ENCODE assay signal across 8 cellular contexts in genomic region chr1:25239681-25240541, GRCh38. TPM values are rescaled to one million over a fixed set of nuclear protein-coding genes. Genes with fewer than 3 reads are reported as not detected.
A peak's percentile ranks its signal among the peaks of the same experiment; 100 is the strongest.
DNase-seq lines count a peak whose midpoint lies in the region; ATAC-seq and TF ChIP-seq lines count a peak whose summit lies in the region.

No MANE protein-coding gene starts in this region.

- DNase-seq in NCI-H1105 (lab: John Stamatoyannopoulos, UW) (peak; percentile 94), SW 1271 (lab: John Stamatoyannopoulos, UW) (peak; percentile 93 to 94), adipocyte (ENCODE audit: low read depth) (peak; percentile 93), left cardiac atrium (peak; percentile 93), posterior vena cava (ENCODE audit: low spot score) (peak; percentile 97), upper lobe of right lung (peak; percentile 96)

- ATAC-seq in HG02623 (IDR thresholded peaks at IDR 0.05; ENCODE audit: unreplicated experiment) (peak; percentile 68), left cardiac atrium (peak; percentile 93 to 94), upper lobe of right lung (peak; percentile 94)

- peak; percentile 60 for TF ChIP-seq POLR2A in GM10847 (IDR thresholded peaks at IDR 0.05; ENCODE audit: extremely low read depth, insufficient read length)

- peak; percentile 60 for TF ChIP-seq CTCF in upper lobe of right lung (IDR thresholded peaks at IDR 0.05)

- H3K9me3 ChIP-seq in adipocyte (ENCODE audit: control insufficient read depth, low read length) (no peaks in the 10 kb centered on the region), upper lobe of right lung (no peaks in the 10 kb centered on the region)

- peak overlapping the region; percentile 90 for H3K27ac ChIP-seq in upper lobe of right lung

- H3K27me3 ChIP-seq in adipocyte (replicated peaks; ENCODE audit: control insufficient read depth, insufficient read depth, low read length) (no peaks in the 10 kb centered on the region), upper lobe of right lung (no peaks in the 10 kb centered on the region)

- peaks cover 41% of the 10 kb centered on the region for H3K36me3 ChIP-seq in adipocyte (ENCODE audit: control insufficient read depth, insufficient read depth, low read length, severe bottlenecking)
- H3K36me3 ChIP-seq in upper lobe of right lung: peaks cover 44% of the 10 kb centered on the region

- H3K4me3 ChIP-seq in adipocyte (ENCODE audit: low read length): peak overlapping the region; percentile 80
- peak overlapping the region; percentile 57 for H3K4me3 ChIP-seq in upper lobe of right lung

- intact Hi-C loops in left cardiac atrium (cut with DNase I) (loop anchor here in 1 of 2 donors (10.0 kb wide), 1 partner anchor 495 kb away; the partner anchor contains the start of gene CLIC4), posterior vena cava (cut with DNase I) (no loop called here), upper lobe of right lung (cut with DNase I) (no loop called here)

- peaks cover 33% of the 10 kb centered on the region for H3K4me1 ChIP-seq in adipocyte (ENCODE audit: control insufficient read depth, insufficient read depth, low read length)
- peaks cover 62% of the 10 kb centered on the region for H3K4me1 ChIP-seq in upper lobe of right lung

- peak overlapping the region; percentile 82 for H3K9ac ChIP-seq in adipocyte (ENCODE audit: low read length)

RNA-seq across cellular contexts. Expression of gene RSRP1, which starts 7.3 kb away (rescaled TPM):
- total RNA-seq in left cardiac atrium: 10 to 100 TPM; 40.3 to 57.4 TPM
- total RNA-seq in posterior vena cava: 10 to 100 TPM; 67.5 to 90.0 TPM
- total RNA-seq in upper lobe of right lung: 155 TPM

RNA-seq across cellular contexts. Expression of gene SYF2, which starts 7.6 kb away (rescaled TPM):
- total RNA-seq in left cardiac atrium (10 to 100 TPM; 31.8 to 37.3 TPM), posterior vena cava (10 to 100 TPM; 35.7 to 38.0 TPM), upper lobe of right lung (38.8 TPM)

RNA-seq across cellular contexts. Expression of gene RHD, which starts 32.4 kb away (rescaled TPM):
- total RNA-seq in left cardiac atrium (under 1 TPM in 1 of 2 donors, not detected in 1; 0.09 TPM), posterior vena cava (not detected), upper lobe of right lung (not detected)

Comparison
In these comparisons a context has a peak if more than half of its experiments do, and no peak if none do; other contexts are left out.
1. Peak in every context shown above with its lines: DNase-seq, ATAC-seq, H3K4me3 ChIP-seq and H3K27ac ChIP-seq.